ENCODE assay signal across 29 cellular contexts in the genomic region with DNA sequence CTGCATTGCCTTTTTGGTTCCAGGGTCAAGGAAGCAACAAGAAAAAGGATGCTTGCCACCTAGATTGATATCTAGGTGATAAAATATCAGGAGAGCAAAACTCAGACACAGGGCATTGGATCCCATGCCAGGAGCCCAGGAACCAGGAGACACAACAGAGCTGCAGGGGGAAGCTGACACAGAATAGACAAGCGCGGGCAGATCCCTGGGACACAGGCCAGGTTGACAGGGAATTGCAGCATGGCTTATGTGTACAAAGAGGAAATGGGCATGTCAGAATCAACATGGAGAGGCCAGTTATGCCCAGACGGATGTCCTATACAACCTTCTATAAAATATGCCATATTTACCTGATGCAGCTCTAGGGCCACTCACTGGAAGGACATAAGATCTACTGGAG.
A peak's percentile ranks its signal among the peaks of the same experiment; 100 is the strongest.
DNase-seq lines count a peak whose midpoint lies in the region; TF ChIP-seq lines count a peak whose summit lies in the region.
"Had no signal": no experiment of that assay in that cellular context is flagged by ENCODE, and none has a peak within 500 bp of the region (broad histone marks: within the 10 kb centered on the region; RNA-seq: fewer than 3 reads in every experiment).

No MANE protein-coding gene starts in this region.

- TF ChIP-seq POLR2A in breast epithelium (IDR thresholded peaks at IDR 0.05) (no peak), prostate gland (IDR thresholded peaks at IDR 0.05) (no peak)

- intact Hi-C loops in breast epithelium (cut with DNase I; ENCODE audit: low total_unique reads) = no loop called here
- intact Hi-C loops in prostate gland (cut with DNase I) = no loop called here

- DNase-seq in DMS 273 (lab: John Stamatoyannopoulos, UW; ENCODE audit: unreplicated experiment) (peak; percentile 14), DMS 273 treated with DMSO at 0.1 percent for 48 hours (lab: John Stamatoyannopoulos, UW) (no peak), NCI-H345 (lab: John Stamatoyannopoulos, UW) (peak; percentile 71), breast epithelium (ENCODE audit: low spot score in 2 of 2) (peak; percentile 54 to 67), prostate gland (ENCODE audit: low spot score) (peak; percentile 90), NCI-H226 (no peak), NCI-H2227 treated with DMSO at 0.1 percent for 48 hours (lab: John Stamatoyannopoulos, UW) (no peak), NCI-H1417 (lab: John Stamatoyannopoulos, UW) (no peak)
- DNase-seq: activated B cell treated with CpG ODN at 0.5 μM for 24 hours; activated CD4-positive, alpha-beta T cell treated with anti-CD3 and anti-CD28 coated beads, Interleukin-2, amount 10 ng/mL, durations not matched to agents 7 days and 5 days; activated naive CD8-positive, alpha-beta T cell treated with anti-CD3 and anti-CD28 coated beads for 36 hours; aorta; DMS79; H9; hypothalamus; immature natural killer cell; IMR-90; mesendoderm; NCI-H2029; NCI-H526 treated with DMSO at 0.1 percent for 48 hours; Peyer's patch; stimulated activated naive B cell treated with anti-CD40 and anti-IgM and Interleukin-4, amounts not matched to agents 10 μg/mL and 1 μg/mL and 100 μg/mL, for 72 hours; substantia nigra; SW 1271 had no signal

- H3K27ac ChIP-seq in breast epithelium (peak overlapping the region in 1 of 2 donors; percentile 32), prostate gland (no peak overlapping the region)
- H3K27ac ChIP-seq: 22Rv1; BLaER1 treated with 17β-estradiol and CSF1 and Interleukin-3, amounts not matched to agents 10 nM and 100 nM; cardiac muscle cell; parathyroid adenoma; Peyer's patch; skin epidermis had no signal

- 45% methylated on average over 3 of the region's 3 CpGs for WGBS in prostate gland

- H3K36me3 ChIP-seq in breast epithelium (no peaks in the 10 kb centered on the region), prostate gland (no peaks in the 10 kb centered on the region)
- H3K36me3 ChIP-seq: BLaER1 treated with 17β-estradiol and CSF1 and Interleukin-3, amounts not matched to agents 10 nM and 100 nM; cardiac muscle cell; Peyer's patch had no signal

- H3K27me3 ChIP-seq in breast epithelium (no peaks in the 10 kb centered on the region), prostate gland (replicated peaks; ENCODE audit: insufficient read depth) (no peaks in the 10 kb centered on the region)
- H3K27me3 ChIP-seq: BLaER1 treated with 17β-estradiol and CSF1 and Interleukin-3, amounts not matched to agents 10 nM and 100 nM; cardiac muscle cell; Peyer's patch had no signal

- H3K4me1 ChIP-seq in breast epithelium = no peaks in the 10 kb centered on the region
- H3K4me1 ChIP-seq in prostate gland (replicated peaks) = no peaks in the 10 kb centered on the region
- H3K4me1 ChIP-seq: parathyroid adenoma, Peyer's patch had no signal

- H3K9me3 ChIP-seq in breast epithelium (no peaks in the 10 kb centered on the region), prostate gland (no peaks in the 10 kb centered on the region)
- H3K9me3 ChIP-seq: BLaER1 treated with 17β-estradiol and CSF1 and Interleukin-3, amounts not matched to agents 10 nM and 100 nM; Peyer's patch had no signal

- TF ChIP-seq CTCF in breast epithelium (IDR thresholded peaks at IDR 0.05) (no peak), prostate gland (IDR thresholded peaks at IDR 0.05) (no peak)

- H3K4me3 ChIP-seq in breast epithelium = no peak overlapping the region
- H3K4me3 ChIP-seq in prostate gland = no peak overlapping the region
- H3K4me3 ChIP-seq: BLaER1 treated with 17β-estradiol and CSF1 and Interleukin-3, amounts not matched to agents 10 nM and 100 nM; cardiac muscle cell; Peyer's patch; skin epidermis had no signal

Comparison
In these comparisons a context has a peak if more than half of its experiments do, and no peak if none do; other contexts are left out.
1. DNase-seq: peak in DMS 273 (single experiment), NCI-H345 (single experiment), breast epithelium (2 of 2) and prostate gland (single experiment); none in DMS 273 treated with DMSO at 0.1 percent for 48 hours (single experiment), NCI-H226 (single experiment), NCI-H2227 treated with DMSO at 0.1 percent for 48 hours (single experiment) and NCI-H1417 (0 of 3).